Comparison of ENCODE assay signal across 21 cellular contexts in genomic region chr19:6662692-6663091, GRCh38. TPM values are rescaled to one million over a fixed set of nuclear protein-coding genes. Genes with fewer than 3 reads are reported as not detected.
DNase-seq lines count a peak whose midpoint lies in the region; ATAC-seq and TF ChIP-seq lines count a peak whose summit lies in the region.
"Had no signal": no experiment of that assay in that cellular context is flagged by ENCODE, and none has a peak within 500 bp of the region (broad histone marks: within the 10 kb centered on the region; RNA-seq: fewer than 3 reads in every experiment).

No MANE protein-coding gene starts in this region.

- DNase-seq in activated CD4-positive, alpha-beta memory T cell treated with anti-CD3 and anti-CD28 coated beads, Interleukin-2, amount 10 ng/mL, durations not matched to agents 7 days and 5 days = no peak
- DNase-seq in activated CD4-positive, alpha-beta memory T cell treated with anti-CD3 and anti-CD28 coated beads for 36 hours = no peak
- no peak for DNase-seq in CD8-positive, alpha-beta T cell
- DNase-seq in activated CD8-positive, alpha-beta T cell treated with anti-CD3 and anti-CD28 coated beads for 36 hours = no peak
- no peak for DNase-seq in COLO829 (ENCODE audit: low spot score)
- DNase-seq in activated CD4-positive, CD25-positive, alpha-beta regulatory T cell (lab: John Stamatoyannopoulos, UW) = no peak
- DNase-seq: DMS79, H7, NCI-H1417, NCI-H187, NCI-H2107, NCI-H510A, NCI-H748 treated with DMSO at 0.1 percent for 48 hours had no signal

- H3K36me3 Mint-ChIP-seq in activated CD4-positive, alpha-beta memory T cell treated with anti-CD3 and anti-CD28 coated beads, Interleukin-2, amount 10 ng/mL, durations not matched to agents 7 days and 5 days (ENCODE audit: low read depth) = peaks cover 22% of the 10 kb centered on the region
- peaks cover 18% of the 10 kb centered on the region for H3K36me3 Mint-ChIP-seq in activated CD4-positive, alpha-beta memory T cell treated with anti-CD3 and anti-CD28 coated beads for 36 hours
- peaks cover 8% of the 10 kb centered on the region for H3K36me3 Mint-ChIP-seq in CD8-positive, alpha-beta T cell
- peaks cover 34% of the 10 kb centered on the region for H3K36me3 Mint-ChIP-seq in activated CD8-positive, alpha-beta T cell treated with anti-CD3 and anti-CD28 coated beads for 36 hours (ENCODE audit: low read depth)

- no peak for TF ChIP-seq CTCF in CD8-positive, alpha-beta T cell (IDR thresholded peaks at IDR 0.05)
- TF ChIP-seq CTCF in activated CD8-positive, alpha-beta T cell treated with anti-CD3 and anti-CD28 coated beads for 36 hours (IDR thresholded peaks at IDR 0.05) = no peak
- no peak for TF ChIP-seq CTCF in neutrophil (IDR thresholded peaks at IDR 0.05)

- H3K4me1 Mint-ChIP-seq in activated CD4-positive, alpha-beta memory T cell treated with anti-CD3 and anti-CD28 coated beads, Interleukin-2, amount 10 ng/mL, durations not matched to agents 7 days and 5 days = peaks cover 23% of the 10 kb centered on the region
- peaks cover 28% of the 10 kb centered on the region for H3K4me1 Mint-ChIP-seq in activated CD4-positive, alpha-beta memory T cell treated with anti-CD3 and anti-CD28 coated beads for 36 hours (ENCODE audit: low read depth)
- peaks cover 28% of the 10 kb centered on the region for H3K4me1 Mint-ChIP-seq in CD8-positive, alpha-beta T cell (ENCODE audit: low read depth)
- H3K4me1 Mint-ChIP-seq in activated CD8-positive, alpha-beta T cell treated with anti-CD3 and anti-CD28 coated beads for 36 hours (ENCODE audit: low read depth) = peaks cover 27% of the 10 kb centered on the region

- H3K4me1 ChIP-seq in CD8-positive, alpha-beta T cell (ENCODE audit: insufficient read depth, low read length) = peaks cover 11% of the 10 kb centered on the region
- peaks cover 59 to 71% of the 10 kb centered on the region in 2 experiments for H3K4me1 ChIP-seq in neutrophil (ENCODE audit: control insufficient read depth in 1 of 2, insufficient read depth in 1 of 2, low read depth in 1 of 2, low read length in 1 of 2)

- H3K27me3 Mint-ChIP-seq in activated CD4-positive, alpha-beta memory T cell treated with anti-CD3 and anti-CD28 coated beads, Interleukin-2, amount 10 ng/mL, durations not matched to agents 7 days and 5 days = no peaks in the 10 kb centered on the region
- no peaks in the 10 kb centered on the region for H3K27me3 Mint-ChIP-seq in activated CD4-positive, alpha-beta memory T cell treated with anti-CD3 and anti-CD28 coated beads for 36 hours
- no peaks in the 10 kb centered on the region for H3K27me3 Mint-ChIP-seq in CD8-positive, alpha-beta T cell (ENCODE audit: low read depth)
- H3K27me3 Mint-ChIP-seq in activated CD8-positive, alpha-beta T cell treated with anti-CD3 and anti-CD28 coated beads for 36 hours = no peaks in the 10 kb centered on the region

- POLR2A ChIA-PET in activated CD4-positive, alpha-beta memory T cell treated with anti-CD3 and anti-CD28 coated beads, Interleukin-2, amount 10 ng/mL, durations not matched to agents 7 days and 5 days (lab: Charles Lee) = interaction anchor here (1.8 kb wide), 1 partner anchor 21 kb away, joined by 7 read pairs; no protein-coding TSS in a partner anchor
- POLR2A ChIA-PET in activated CD4-positive, alpha-beta memory T cell treated with anti-CD3 and anti-CD28 coated beads for 36 hours (lab: Charles Lee) = interaction anchor here (1.8 to 2.5 kb wide), 2 partner anchors 9 to 12 kb away, joined by 3 to 19 read pairs; no protein-coding TSS in a partner anchor
- POLR2A ChIA-PET in CD8-positive, alpha-beta T cell (lab: Charles Lee) = interaction anchor here (0.6 kb wide), 1 partner anchor 571 kb away, joined by 3 read pairs; no protein-coding TSS in a partner anchor
- POLR2A ChIA-PET in activated CD8-positive, alpha-beta T cell treated with anti-CD3 and anti-CD28 coated beads for 36 hours (lab: Charles Lee) = interaction anchor here (0.6 to 3.1 kb wide), 4 partner anchors 8 to 19 kb away, joined by 3 to 12 read pairs (median 5); no protein-coding TSS in a partner anchor

- ATAC-seq in CD8-positive, alpha-beta T cell = no peak
- no peak for ATAC-seq in activated CD8-positive, alpha-beta T cell treated with anti-CD3 and anti-CD28 coated beads for 36 hours
- ATAC-seq: Right ventricle myocardium inferior had no signal

- H3K9me3 Mint-ChIP-seq in activated CD4-positive, alpha-beta memory T cell treated with anti-CD3 and anti-CD28 coated beads, Interleukin-2, amount 10 ng/mL, durations not matched to agents 7 days and 5 days = no peaks in the 10 kb centered on the region
- H3K9me3 Mint-ChIP-seq in activated CD4-positive, alpha-beta memory T cell treated with anti-CD3 and anti-CD28 coated beads for 36 hours = no peaks in the 10 kb centered on the region
- H3K9me3 Mint-ChIP-seq in CD8-positive, alpha-beta T cell = no peaks in the 10 kb centered on the region
- peaks cover 7% of the 10 kb centered on the region for H3K9me3 Mint-ChIP-seq in activated CD8-positive, alpha-beta T cell treated with anti-CD3 and anti-CD28 coated beads for 36 hours

- H3K27ac ChIP-seq in CD8-positive, alpha-beta T cell (ENCODE audit: low read depth, low read length) = no peak overlapping the region
- peak overlapping the region; percentile 91 for H3K27ac ChIP-seq in neutrophil
- H3K27ac ChIP-seq: HL-60 had no signal

- H3K27ac Mint-ChIP-seq in activated CD4-positive, alpha-beta memory T cell treated with anti-CD3 and anti-CD28 coated beads, Interleukin-2, amount 10 ng/mL, durations not matched to agents 7 days and 5 days = peak overlapping the region; percentile 38
- H3K27ac Mint-ChIP-seq in activated CD4-positive, alpha-beta memory T cell treated with anti-CD3 and anti-CD28 coated beads for 36 hours = no peak overlapping the region
- H3K27ac Mint-ChIP-seq in CD8-positive, alpha-beta T cell = peak overlapping the region; percentile 66
- H3K27ac Mint-ChIP-seq in activated CD8-positive, alpha-beta T cell treated with anti-CD3 and anti-CD28 coated beads for 36 hours = no peak overlapping the region
- H3K27ac Mint-ChIP-seq: B cell had no signal

- no peaks in the 10 kb centered on the region for H3K27me3 ChIP-seq in CD8-positive, alpha-beta T cell (ENCODE audit: insufficient read depth, low read length)
- peaks cover 41% of the 10 kb centered on the region for H3K27me3 ChIP-seq in neutrophil

- no peaks in the 10 kb centered on the region for H3K9me3 ChIP-seq in CD8-positive, alpha-beta T cell (ENCODE audit: low read length)
- no peaks in the 10 kb centered on the region for H3K9me3 ChIP-seq in neutrophil

- H3K4me3 ChIP-seq in CD8-positive, alpha-beta T cell (ENCODE audit: low read depth, low read length) = no peak overlapping the region
- H3K4me3 ChIP-seq in neutrophil (ENCODE audit: low read depth in 1 of 2, low read length in 1 of 2) = no peak overlapping the region

- peaks cover 10% of the 10 kb centered on the region for H3K36me3 ChIP-seq in CD8-positive, alpha-beta T cell (ENCODE audit: insufficient read depth, low read length)
- H3K36me3 ChIP-seq in neutrophil = peaks cover 45% of the 10 kb centered on the region

- CTCF ChIA-PET in activated CD4-positive, alpha-beta memory T cell treated with anti-CD3 and anti-CD28 coated beads, Interleukin-2, amount 10 ng/mL, durations not matched to agents 7 days and 5 days (lab: Charles Lee) = interaction anchor here (1.6 kb wide), 2 partner anchors 10 to 74 kb away, joined by 5 read pairs; partner anchors contain the start of gene GPR108
- CTCF ChIA-PET in activated CD4-positive, alpha-beta memory T cell treated with anti-CD3 and anti-CD28 coated beads for 36 hours (lab: Charles Lee) = interaction anchor here (2.3 kb wide), 1 partner anchor 73 kb away, joined by 7 read pairs; no protein-coding TSS in a partner anchor
- CTCF ChIA-PET in CD8-positive, alpha-beta T cell (lab: Charles Lee) = no interaction called here
- CTCF ChIA-PET in activated CD8-positive, alpha-beta T cell treated with anti-CD3 and anti-CD28 coated beads for 36 hours (lab: Charles Lee) = interaction anchor here (1.1 to 2.0 kb wide), 4 partner anchors 11 to 146 kb away, joined by 3 to 10 read pairs (median 6); no protein-coding TSS in a partner anchor

- intact Hi-C loops in activated CD4-positive, alpha-beta memory T cell treated with anti-CD3 and anti-CD28 coated beads for 36 hours (cut with micrococcal nuclease) = loop anchor here (1.0 to 5.0 kb wide), 3 partner anchors 8 to 145 kb away; no protein-coding TSS in a partner anchor
- intact Hi-C loops in CD8-positive, alpha-beta T cell (cut with DNase I, micrococcal nuclease) = no loop called here
- intact Hi-C loops in activated CD8-positive, alpha-beta T cell treated with anti-CD3 and anti-CD28 coated beads for 36 hours (cut with micrococcal nuclease) = loop anchor here (5.0 kb wide), 1 partner anchor 75 kb away; the partner anchor contains the start of genes GPR108 and TRIP10

- no peak overlapping the region for H3K4me3 Mint-ChIP-seq in activated CD4-positive, alpha-beta memory T cell treated with anti-CD3 and anti-CD28 coated beads, Interleukin-2, amount 10 ng/mL, durations not matched to agents 7 days and 5 days
- H3K4me3 Mint-ChIP-seq in activated CD4-positive, alpha-beta memory T cell treated with anti-CD3 and anti-CD28 coated beads for 36 hours = no peak overlapping the region
- no peak overlapping the region for H3K4me3 Mint-ChIP-seq in CD8-positive, alpha-beta T cell
- peak overlapping the region; percentile 8 for H3K4me3 Mint-ChIP-seq in activated CD8-positive, alpha-beta T cell treated with anti-CD3 and anti-CD28 coated beads for 36 hours
- H3K4me3 Mint-ChIP-seq: B cell had no signal

RNA-seq across cellular contexts. Expression of gene TNFSF14, which starts 7.3 kb away (rescaled TPM):
- total RNA-seq in activated CD4-positive, alpha-beta memory T cell treated with anti-CD3 and anti-CD28 coated beads, Interleukin-2, amount 10 ng/mL, durations not matched to agents 7 days and 5 days = 10 to 100 TPM; 17.3 to 18.4 TPM
- 10 to 100 TPM; 36.5 to 38.6 TPM for total RNA-seq in activated CD4-positive, alpha-beta memory T cell treated with anti-CD3 and anti-CD28 coated beads for 36 hours
- total RNA-seq in CD8-positive, alpha-beta T cell = 1 to 10 TPM; 6.9 TPM
- 10 to 100 TPM; 41.7 to 43.8 TPM for total RNA-seq in activated CD8-positive, alpha-beta T cell treated with anti-CD3 and anti-CD28 coated beads for 36 hours
- total RNA-seq: A172, HT1080, M059J, OCI-LY7 had no signal

RNA-seq across cellular contexts. Expression of gene C3, which starts 57.8 kb away (rescaled TPM):
- under 1 TPM; 0.28 to 0.60 TPM for total RNA-seq in activated CD4-positive, alpha-beta memory T cell treated with anti-CD3 and anti-CD28 coated beads, Interleukin-2, amount 10 ng/mL, durations not matched to agents 7 days and 5 days
- 1 to 10 TPM; 1.2 to 2.4 TPM for total RNA-seq in activated CD4-positive, alpha-beta memory T cell treated with anti-CD3 and anti-CD28 coated beads for 36 hours
- not detected for total RNA-seq in CD8-positive, alpha-beta T cell
- total RNA-seq in activated CD8-positive, alpha-beta T cell treated with anti-CD3 and anti-CD28 coated beads for 36 hours = 1 to 10 TPM in 1 of 2 experiments, under 1 TPM in 1; 0.34 to 1.1 TPM

Comparison
In these comparisons a context has a peak if more than half of its experiments do, and no peak if none do; other contexts are left out.
1. H3K27ac Mint-ChIP-seq: peak in activated CD4-positive, alpha-beta memory T cell treated with anti-CD3 and anti-CD28 coated beads, Interleukin-2, amount 10 ng/mL, durations not matched to agents 7 days and 5 days (single experiment) and CD8-positive, alpha-beta T cell (single experiment); none in activated CD4-positive, alpha-beta memory T cell treated with anti-CD3 and anti-CD28 coated beads for 36 hours (single experiment) and activated CD8-positive, alpha-beta T cell treated with anti-CD3 and anti-CD28 coated beads for 36 hours (single experiment).
2. intact Hi-C loops: an anchor here in activated CD4-positive, alpha-beta memory T cell treated with anti-CD3 and anti-CD28 coated beads for 36 hours (1.0 to 5.0 kb wide) and activated CD8-positive, alpha-beta T cell treated with anti-CD3 and anti-CD28 coated beads for 36 hours (5.0 kb wide); none called in CD8-positive, alpha-beta T cell.